ENCODE assay signal across 1 cellular context in genomic region chr17:42347606-42348005, GRCh38.
TF ChIP-seq lines count a peak whose summit lies in the region.

No MANE protein-coding gene starts in this region.

TF ChIP-seq in K562, 482 proteins besides CTCF, POLR2A, EP300 and RAD21:
- TF ChIP-seq DMBX1 (CRISPR knock-in tag; IDR thresholded peaks at IDR 0.05; ENCODE audit: borderline replicate concordance) (no peak), PTBP1 (IDR thresholded peaks at IDR 0.05; ENCODE audit: low read depth, low read length) (no peak), USF2 (CRISPR knock-in tag; IDR thresholded peaks at IDR 0.05) (peak; percentile 59), PTRF (tag; IDR thresholded peaks at IDR 0.05) (no peak), ZNF551 (CRISPR knock-in tag; IDR thresholded peaks at IDR 0.05) (no peak), MAFF (IDR thresholded peaks at IDR 0.05; ENCODE audit: low read length) (no peak), SIRT6 (IDR thresholded peaks at IDR 0.05; ENCODE audit: low read depth, low read length) (no peak), KHSRP (IDR thresholded peaks at IDR 0.05) (no peak), ZNF766 (CRISPR knock-in tag; conservative IDR thresholded peaks at IDR 0.05) (peak; percentile 68; the same call in 1 of the 2 replicates), AFF4 (CRISPR knock-in tag; IDR thresholded peaks at IDR 0.05) (no peak), MEIS2 (IDR thresholded peaks at IDR 0.05; ENCODE audit: partially characterized antibody) (no peak), RAD51 (IDR thresholded peaks at IDR 0.05; ENCODE audit: borderline replicate concordance, low read depth) (0 out of 2 replicates have a peak, but pooled peaks have one; percentile 31), MAX (CRISPR knock-in tag; IDR thresholded peaks at IDR 0.05) (no peak), FOSL1 (tag; conservative IDR thresholded peaks at IDR 0.05) (peak; percentile 14; the same call in 1 of the 2 replicates), CCAR2 (IDR thresholded peaks at IDR 0.05; ENCODE audit: low read depth, low read length) (no peak)
